In the genomic region with DNA sequence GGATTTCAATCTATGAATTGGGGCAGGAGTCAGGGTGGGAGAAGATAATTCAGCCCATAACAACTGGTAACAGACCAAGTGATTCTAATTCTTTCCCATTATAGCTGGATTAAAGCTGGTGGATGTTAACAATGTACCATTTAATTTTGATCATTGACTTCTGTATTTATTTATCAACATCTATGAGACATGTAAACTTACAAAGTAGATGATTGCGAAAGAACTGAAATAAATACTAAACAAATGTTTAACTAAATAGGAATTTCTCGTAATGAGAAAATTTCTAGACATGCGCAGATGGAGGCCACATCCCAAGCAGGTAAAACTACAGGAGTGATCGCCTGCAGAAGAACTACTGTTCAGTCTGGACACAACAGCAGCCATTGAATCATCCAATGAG, we compare ENCODE assay signal across 21 cellular contexts.
DNase-seq lines count a peak whose midpoint lies in the region; ATAC-seq, FAIRE-seq and TF ChIP-seq lines count a peak whose summit lies in the region.
"Had no signal": no experiment of that assay in that cellular context is flagged by ENCODE, and none has a peak within 500 bp of the region (broad histone marks: within the 10 kb centered on the region; RNA-seq: fewer than 3 reads in every experiment).

No MANE protein-coding gene starts in this region.

- H3K27ac ChIP-seq in HepG2 (ENCODE audit: extremely low read length, insufficient read depth, low read length): no peak overlapping the region
- H3K27ac ChIP-seq in right lobe of liver: no peak overlapping the region
- H3K27ac ChIP-seq: 22Rv1; A549; BLaER1 treated with 17β-estradiol and CSF1 and Interleukin-3, amounts not matched to agents 10 nM and 100 nM; C4-2B had no signal

- H3K36me3 Mint-ChIP-seq in T-helper 17 cell (ENCODE audit: low read depth): no peaks in the 10 kb centered on the region

- POLR2A ChIA-PET in HepG2 (lab: Yijun Ruan, JAX): no interaction called here

- TF ChIP-seq RAD21 in HepG2 (CRISPR knock-in tag; IDR thresholded peaks at IDR 0.05): no peak

- H3K4me1 ChIP-seq in HepG2 (ENCODE audit: insufficient read depth, low read length): no peaks in the 10 kb centered on the region
- no peaks in the 10 kb centered on the region for H3K4me1 ChIP-seq in right lobe of liver
- H3K4me1 ChIP-seq: A549; BLaER1 treated with 17β-estradiol and CSF1 and Interleukin-3, amounts not matched to agents 10 nM and 100 nM; Caco-2 had no signal

- H3K4me3 ChIP-seq in HepG2 (replicated peaks in 1 of 3; ENCODE audit: insufficient read depth in 1 of 3, low read depth in 2 of 3, low read length in 3 of 3): no peak overlapping the region
- no peak overlapping the region for H3K4me3 ChIP-seq in right lobe of liver
- H3K4me3 ChIP-seq: A549; BLaER1 treated with 17β-estradiol and CSF1 and Interleukin-3, amounts not matched to agents 10 nM and 100 nM had no signal

- TF ChIP-seq EP300 in HepG2 (IDR thresholded peaks at IDR 0.05; ENCODE audit: low read depth in 2 of 2, low read length in 2 of 2) (no peak), HepG2 (CRISPR knock-in tag; IDR thresholded peaks at IDR 0.05; ENCODE audit: borderline replicate concordance) (no peak)

- no peak for DNase-seq in HepG2 (ENCODE audit: low spot score)
- DNase-seq in right lobe of liver: no peak
- no peak for DNase-seq in T-helper 17 cell
- DNase-seq in stimulated activated CD4-positive, alpha-beta T cell treated with anti-CD3 and anti-CD28 coated beads, Interleukin-2, amount 100 ng/mL, for 24 hours: no peak
- DNase-seq: AML-193; Caco-2; Calu3; CD4-positive, alpha-beta T cell; CD8-positive, alpha-beta T cell; DMS79 treated with DMSO at 0.1 percent for 48 hours; GF-D8 had no signal

- no peak overlapping the region for H3K4me2 ChIP-seq in HepG2 (ENCODE audit: low read depth, low read length)
- H3K4me2 ChIP-seq: A549; BLaER1 treated with 17β-estradiol and CSF1 and Interleukin-3, amounts not matched to agents 10 nM and 100 nM had no signal

- WGBS in HepG2 (ENCODE audit: low lambda C conversion rate): 49% methylated on average over 4 of the region's 4 CpGs
- WGBS in right lobe of liver (ENCODE audit: insufficient coverage, low coverage, low lambda C conversion rate, missing lambda C conversion rate): 77% methylated on average over 4 of the region's 4 CpGs

- H3K27me3 ChIP-seq in HepG2 (ENCODE audit: control insufficient read depth in 1 of 2, insufficient read depth in 2 of 2, low read length in 2 of 2) (0 out of 5 replicates have a peak, but pooled peaks cover 0 to 3% of the 10 kb centered on the region in 2 experiments), right lobe of liver (no peaks in the 10 kb centered on the region)
- H3K27me3 ChIP-seq: BLaER1 treated with 17β-estradiol and CSF1 and Interleukin-3, amounts not matched to agents 10 nM and 100 nM had no signal

- H3K79me2 ChIP-seq in HepG2 (ENCODE audit: insufficient read depth, low read length): no peaks in the 10 kb centered on the region

- no peak for FAIRE-seq in HepG2 (lab: Jason Lieb, UNC)
- FAIRE-seq: A549, D721Med, G401.6, GM12891, GM19239 had no signal

- TF ChIP-seq CTCF in HepG2 (CRISPR knock-in tag; IDR thresholded peaks at IDR 0.05): no peak
- no peak for TF ChIP-seq CTCF in right lobe of liver (IDR thresholded peaks at IDR 0.05)

- no TSS peak for BruUV-seq in HepG2 (replicated peaks; lab: Mats Ljungman, UMichigan)

- CTCF ChIA-PET in HepG2 (lab: Yijun Ruan, JAX; ENCODE audit: low intra/inter-chr PET ratio, low total read pairs): no interaction called here

- no peak overlapping the region for H3K27ac Mint-ChIP-seq in T-helper 17 cell
- H3K27ac Mint-ChIP-seq: B cell; CD4-positive, alpha-beta T cell; CD8-positive, alpha-beta T cell had no signal

- no peaks in the 10 kb centered on the region for H4K20me1 ChIP-seq in HepG2 (ENCODE audit: insufficient read depth, low read length)
- H4K20me1 ChIP-seq: BLaER1 treated with 17β-estradiol and CSF1 and Interleukin-3, amounts not matched to agents 10 nM and 100 nM had no signal

- no peak overlapping the region for H2AFZ ChIP-seq in HepG2 (ENCODE audit: low read length)

- intact Hi-C loops in HepG2 (cut with micrococcal nuclease; ENCODE audit: unreplicated experiment): no loop called here
- intact Hi-C loops in right lobe of liver (cut with DNase I): no loop called here

- H3K36me3 ChIP-seq in HepG2 (replicated peaks in 1 of 2; ENCODE audit: control insufficient read depth in 1 of 2, insufficient read depth in 2 of 2, low read length in 2 of 2) (no peaks in the 10 kb centered on the region), right lobe of liver (no peaks in the 10 kb centered on the region)
- H3K36me3 ChIP-seq: BLaER1 treated with 17β-estradiol and CSF1 and Interleukin-3, amounts not matched to agents 10 nM and 100 nM had no signal

- in situ Hi-C loops in HepG2 (cut with HindIII; ENCODE audit: extremely low pct_ligation_motif_present, low pct_unique_long_range_greater_than_20kb): no loop called here

- peaks cover 4% of the 10 kb centered on the region for H3K4me1 Mint-ChIP-seq in T-helper 17 cell
- H3K4me1 Mint-ChIP-seq: B cell had no signal

- H3K27me3 Mint-ChIP-seq in T-helper 17 cell: no peaks in the 10 kb centered on the region
- H3K27me3 Mint-ChIP-seq: B cell; CD4-positive, alpha-beta T cell had no signal

- ATAC-seq in HepG2: no peak
- ATAC-seq in right lobe of liver: no peak
- no peak for ATAC-seq in T-helper 17 cell
- no peak for ATAC-seq in GM21526 (IDR thresholded peaks at IDR 0.05; ENCODE audit: low FRiP score, unreplicated experiment)
- ATAC-seq: A549; CD8-positive, alpha-beta T cell had no signal

- H3K9ac ChIP-seq in HepG2 (ENCODE audit: insufficient read depth, low read depth, low read length): no peak overlapping the region
- H3K9ac ChIP-seq: BLaER1 treated with 17β-estradiol and CSF1 and Interleukin-3, amounts not matched to agents 10 nM and 100 nM had no signal

- no peak for TF ChIP-seq POLR2A in HepG2 (IDR thresholded peaks at IDR 0.05; ENCODE audit: insufficient read depth in 1 of 2, low read depth in 2 of 2, low read length in 2 of 2)
- no peak for TF ChIP-seq POLR2A in right lobe of liver (IDR thresholded peaks at IDR 0.05)

- H3K9me3 ChIP-seq in HepG2 (ENCODE audit: low read length) (no peaks in the 10 kb centered on the region), right lobe of liver (no peaks in the 10 kb centered on the region), T-helper 17 cell (ENCODE audit: control insufficient read depth, low read length, poor library complexity, severe bottlenecking) (no peaks in the 10 kb centered on the region)
- H3K9me3 ChIP-seq: A549; BLaER1 treated with 17β-estradiol and CSF1 and Interleukin-3, amounts not matched to agents 10 nM and 100 nM; Caco-2 had no signal

- peak overlapping the region; percentile 3 for H3K4me3 Mint-ChIP-seq in T-helper 17 cell
- H3K4me3 Mint-ChIP-seq: B cell; CD4-positive, alpha-beta T cell; CD8-positive, alpha-beta T cell had no signal

TF ChIP-seq in HepG2, 621 proteins besides CTCF, POLR2A, EP300 and RAD21 (continues in another document):
- TF ChIP-seq, protein P1, sequence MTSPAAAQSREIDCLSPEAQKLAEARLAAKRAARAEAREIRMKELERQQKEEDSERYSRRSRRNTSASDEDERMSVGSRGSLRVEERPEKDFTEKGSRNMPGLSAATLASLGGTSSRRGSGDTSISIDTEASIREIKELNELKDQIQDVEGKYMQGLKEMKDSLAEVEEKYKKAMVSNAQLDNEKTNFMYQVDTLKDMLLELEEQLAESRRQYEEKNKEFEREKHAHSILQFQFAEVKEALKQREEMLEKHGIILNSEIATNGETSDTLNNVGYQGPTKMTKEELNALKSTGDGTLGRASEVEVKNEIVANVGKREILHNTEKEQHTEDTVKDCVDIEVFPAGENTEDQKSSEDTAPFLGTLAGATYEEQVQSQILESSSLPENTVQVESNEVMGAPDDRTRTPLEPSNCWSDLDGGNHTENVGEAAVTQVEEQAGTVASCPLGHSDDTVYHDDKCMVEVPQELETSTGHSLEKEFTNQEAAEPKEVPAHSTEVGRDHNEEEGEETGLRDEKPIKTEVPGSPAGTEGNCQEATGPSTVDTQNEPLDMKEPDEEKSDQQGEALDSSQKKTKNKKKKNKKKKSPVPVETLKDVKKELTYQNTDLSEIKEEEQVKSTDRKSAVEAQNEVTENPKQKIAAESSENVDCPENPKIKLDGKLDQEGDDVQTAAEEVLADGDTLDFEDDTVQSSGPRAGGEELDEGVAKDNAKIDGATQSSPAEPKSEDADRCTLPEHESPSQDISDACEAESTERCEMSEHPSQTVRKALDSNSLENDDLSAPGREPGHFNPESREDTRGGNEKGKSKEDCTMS (CRISPR knock-in tag; conservative IDR thresholded peaks at IDR 0.05): no peak
- no peak for TF ChIP-seq ARHGAP35 (CRISPR knock-in tag; IDR thresholded peaks at IDR 0.05; ENCODE audit: borderline replicate concordance)
- no peak for TF ChIP-seq PCBP1 (IDR thresholded peaks at IDR 0.05; ENCODE audit: borderline replicate concordance, low read depth, low read length)
- no peak for TF ChIP-seq NFIB (CRISPR knock-in tag; IDR thresholded peaks at IDR 0.05; ENCODE audit: borderline replicate concordance)
- no peak for TF ChIP-seq NFKB2 (CRISPR knock-in tag; IDR thresholded peaks at IDR 0.05; ENCODE audit: borderline replicate concordance)
- 0 out of 2 replicates have a peak, but pooled peaks have one; percentile 13 for TF ChIP-seq CEBPB (IDR thresholded peaks at IDR 0.05; ENCODE audit: borderline replicate concordance, low read depth, low read length)
- TF ChIP-seq, protein P2, sequence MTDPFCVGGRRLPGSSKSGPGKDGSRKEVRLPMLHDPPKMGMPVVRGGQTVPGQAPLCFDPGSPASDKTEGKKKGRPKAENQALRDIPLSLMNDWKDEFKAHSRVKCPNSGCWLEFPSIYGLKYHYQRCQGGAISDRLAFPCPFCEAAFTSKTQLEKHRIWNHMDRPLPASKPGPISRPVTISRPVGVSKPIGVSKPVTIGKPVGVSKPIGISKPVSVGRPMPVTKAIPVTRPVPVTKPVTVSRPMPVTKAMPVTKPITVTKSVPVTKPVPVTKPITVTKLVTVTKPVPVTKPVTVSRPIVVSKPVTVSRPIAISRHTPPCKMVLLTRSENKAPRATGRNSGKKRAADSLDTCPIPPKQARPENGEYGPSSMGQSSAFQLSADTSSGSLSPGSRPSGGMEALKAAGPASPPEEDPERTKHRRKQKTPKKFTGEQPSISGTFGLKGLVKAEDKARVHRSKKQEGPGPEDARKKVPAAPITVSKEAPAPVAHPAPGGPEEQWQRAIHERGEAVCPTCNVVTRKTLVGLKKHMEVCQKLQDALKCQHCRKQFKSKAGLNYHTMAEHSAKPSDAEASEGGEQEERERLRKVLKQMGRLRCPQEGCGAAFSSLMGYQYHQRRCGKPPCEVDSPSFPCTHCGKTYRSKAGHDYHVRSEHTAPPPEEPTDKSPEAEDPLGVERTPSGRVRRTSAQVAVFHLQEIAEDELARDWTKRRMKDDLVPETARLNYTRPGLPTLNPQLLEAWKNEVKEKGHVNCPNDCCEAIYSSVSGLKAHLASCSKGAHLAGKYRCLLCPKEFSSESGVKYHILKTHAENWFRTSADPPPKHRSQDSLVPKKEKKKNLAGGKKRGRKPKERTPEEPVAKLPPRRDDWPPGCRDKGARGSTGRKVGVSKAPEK (CRISPR knock-in tag; IDR thresholded peaks at IDR 0.05; ENCODE audit: borderline replicate concordance): no peak
